ENCODE assay signal across 8 cellular contexts in the genomic region with DNA sequence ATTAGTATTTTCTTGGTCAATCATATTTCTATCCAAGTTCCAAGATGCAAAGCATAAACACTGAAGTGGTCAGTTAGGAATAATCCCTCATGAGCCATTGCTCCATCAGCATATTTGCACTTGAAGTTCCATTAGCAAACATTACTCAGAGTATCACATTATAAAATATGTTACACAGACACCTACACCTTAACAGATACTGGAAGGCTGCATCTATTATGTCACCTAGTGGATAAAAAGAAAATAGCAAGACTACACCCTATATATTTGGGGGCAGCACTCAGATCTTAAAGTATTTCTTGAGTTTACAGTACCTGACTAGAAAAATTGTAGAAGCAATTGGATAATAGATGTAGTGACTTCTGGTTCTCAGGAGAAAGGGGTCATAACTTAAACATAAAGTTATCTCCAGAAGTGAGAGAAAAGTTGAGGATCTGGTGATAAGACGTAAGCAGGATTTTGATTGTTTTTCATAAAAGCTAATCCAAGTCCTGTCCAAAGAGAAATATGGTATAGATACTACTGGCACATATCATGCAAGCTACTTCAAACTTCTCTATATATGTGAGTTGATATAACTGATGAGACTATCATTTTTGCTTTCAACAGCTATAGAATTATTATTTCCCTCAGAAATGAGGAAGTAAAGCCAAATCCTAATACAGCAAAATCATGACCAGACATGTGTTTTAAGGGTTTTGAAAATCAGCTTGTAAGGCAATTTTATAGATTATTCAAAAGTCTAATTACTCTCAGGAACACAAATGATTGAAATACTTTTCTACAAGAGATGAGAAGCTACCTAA.
A peak's percentile ranks its signal among the peaks of the same experiment; 100 is the strongest.
DNase-seq lines count a peak whose midpoint lies in the region; ATAC-seq and TF ChIP-seq lines count a peak whose summit lies in the region.

No MANE protein-coding gene starts in this region.

- no peak overlapping the region for H3K4me3 ChIP-seq in adipocyte (ENCODE audit: low read length)

- no peak overlapping the region for H3K27ac Mint-ChIP-seq in nephron progenitor cell

- no peaks in the 10 kb centered on the region for H3K27me3 ChIP-seq in adipocyte (replicated peaks; ENCODE audit: control insufficient read depth, insufficient read depth, low read length)

- no peaks in the 10 kb centered on the region for H3K4me1 ChIP-seq in adipocyte (ENCODE audit: control insufficient read depth, insufficient read depth, low read length)

- H3K36me3 Mint-ChIP-seq in nephron progenitor cell (ENCODE audit: low read depth), result no peaks in the 10 kb centered on the region

- no peaks in the 10 kb centered on the region for H3K9me3 ChIP-seq in adipocyte (ENCODE audit: control insufficient read depth, low read length)

- DNase-seq in DMS53 (lab: John Stamatoyannopoulos, UW) (peak; percentile 61), adipocyte (ENCODE audit: low read depth) (peak; percentile 30), nephron progenitor cell (no peak), cortex of kidney (lab: John Stamatoyannopoulos, UW) (no peak), DMS153 treated with DMSO at 0.1 percent for 48 hours (lab: John Stamatoyannopoulos, UW; ENCODE audit: unreplicated experiment) (no peak), activated gamma-delta T cell (lab: John Stamatoyannopoulos, UW) (no peak)

- H3K4me1 Mint-ChIP-seq in nephron progenitor cell, result peaks cover 4% of the 10 kb centered on the region

- H3K36me3 ChIP-seq in adipocyte (ENCODE audit: control insufficient read depth, insufficient read depth, low read length, severe bottlenecking), result no peaks in the 10 kb centered on the region

- no peak overlapping the region for H3K9ac ChIP-seq in adipocyte (ENCODE audit: low read length)

- no peak overlapping the region for H3K4me3 Mint-ChIP-seq in nephron progenitor cell

- H3K9me3 Mint-ChIP-seq in nephron progenitor cell, result no peaks in the 10 kb centered on the region

- ATAC-seq in GM19468 (IDR thresholded peaks at IDR 0.05; ENCODE audit: extremely low read depth, unreplicated experiment), result peak; percentile 21
- ATAC-seq in HG03457 (IDR thresholded peaks at IDR 0.05; ENCODE audit: unreplicated experiment), result peak; percentile 87

- TF ChIP-seq CTCF in nephron progenitor cell (IDR thresholded peaks at IDR 0.05), result peak; percentile 62

- H3K27me3 Mint-ChIP-seq in nephron progenitor cell (ENCODE audit: low read depth, poor library complexity), result no peaks in the 10 kb centered on the region

Comparison
In these comparisons a context has a peak if more than half of its experiments do, and no peak if none do; other contexts are left out.
1. DNase-seq: peak in DMS53 (single experiment) and adipocyte (single experiment); none in nephron progenitor cell (single experiment), cortex of kidney (single experiment), DMS153 treated with DMSO at 0.1 percent for 48 hours (single experiment) and activated gamma-delta T cell (single experiment).